10 cellular contexts compared by ENCODE assay signal in the genomic region with DNA sequence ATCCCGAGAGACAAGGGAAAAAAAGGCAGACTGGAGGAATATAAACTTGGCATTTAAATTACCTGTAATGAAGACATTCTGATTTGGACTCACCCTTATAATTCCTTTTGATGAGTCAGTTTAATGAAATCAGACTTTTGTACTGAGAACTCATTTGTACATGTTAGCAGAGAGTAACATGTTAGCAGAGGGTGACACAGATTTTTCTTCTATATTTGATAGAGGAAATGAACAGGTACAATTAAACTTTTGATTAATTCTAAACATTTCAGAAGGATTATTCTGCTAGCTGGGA.
DNase-seq lines count a peak whose midpoint lies in the region; ATAC-seq and TF ChIP-seq lines count a peak whose summit lies in the region.
"Had no signal": no experiment of that assay in that cellular context is flagged by ENCODE, and none has a peak within 500 bp of the region (broad histone marks: within the 10 kb centered on the region; RNA-seq: fewer than 3 reads in every experiment).

No MANE protein-coding gene starts in this region.

- TF ChIP-seq CTCF in RWPE2 (IDR thresholded peaks at IDR 0.05; ENCODE audit: poor library complexity, severe bottlenecking) (no peak), esophagus squamous epithelium (IDR thresholded peaks at IDR 0.05) (no peak), gastrocnemius medialis (IDR thresholded peaks at IDR 0.05 in 4 of 5, conservative IDR thresholded peaks at IDR 0.05 in 1 of 5) (no peak)

- H3K79me2 ChIP-seq in GM23248 (ENCODE audit: insufficient read depth), result no peaks in the 10 kb centered on the region

- H2AFZ ChIP-seq in GM23248, result peak overlapping the region; percentile 31; the same call in 1 of the 2 replicates

- no peaks in the 10 kb centered on the region for H3K9me2 ChIP-seq in GM23248 (ENCODE audit: insufficient read depth)

- H4K20me1 ChIP-seq in GM23248 (ENCODE audit: insufficient read depth), result no peaks in the 10 kb centered on the region

- in situ Hi-C loops in GM23248 (cut with MboI), result no loop called here
- in situ Hi-C loops in gastrocnemius medialis (cut with MboI; ENCODE audit: low sequenced_read_pairs in 4 of 4), result loop anchor here (5.0 to 25.0 kb wide), 7 partner anchors 64 to 591 kb away; partner anchors contain the start of genes CABLES1 (in 2 of the 4) and RBBP8 (in 1 of the 4)

- H3K4me2 ChIP-seq in GM23248 (ENCODE audit: unreplicated experiment), result peak overlapping the region; percentile 77
- H3K4me2 ChIP-seq: KMS-11 had no signal

- H3F3A ChIP-seq in GM23248 (ENCODE audit: insufficient read depth), result peaks cover 16% of the 10 kb centered on the region

- H3K4me3 ChIP-seq in GM23248 (peak overlapping the region; percentile 31), RWPE2 (ENCODE audit: severe bottlenecking) (no peak overlapping the region), esophagus squamous epithelium (no peak overlapping the region), gastrocnemius medialis (no peak overlapping the region)

- TF ChIP-seq POLR2A in esophagus squamous epithelium (IDR thresholded peaks at IDR 0.05) (no peak), gastrocnemius medialis (IDR thresholded peaks at IDR 0.05) (no peak)

- no peaks in the 10 kb centered on the region for H3K9me3 ChIP-seq in GM23248 (ENCODE audit: low read depth)
- no peaks in the 10 kb centered on the region for H3K9me3 ChIP-seq in RWPE2 (ENCODE audit: severe bottlenecking)
- H3K9me3 ChIP-seq in esophagus squamous epithelium, result no peaks in the 10 kb centered on the region
- H3K9me3 ChIP-seq in gastrocnemius medialis, result no peaks in the 10 kb centered on the region

- no peaks in the 10 kb centered on the region for H3K27me3 ChIP-seq in GM23248 (replicated peaks; ENCODE audit: insufficient read depth)
- H3K27me3 ChIP-seq in RWPE2 (ENCODE audit: insufficient read depth, poor library complexity, severe bottlenecking), result no peaks in the 10 kb centered on the region
- no peaks in the 10 kb centered on the region for H3K27me3 ChIP-seq in esophagus squamous epithelium
- H3K27me3 ChIP-seq in gastrocnemius medialis, result no peaks in the 10 kb centered on the region

- no peaks in the 10 kb centered on the region for H3K36me3 ChIP-seq in GM23248 (ENCODE audit: low read depth)
- H3K36me3 ChIP-seq in RWPE2 (ENCODE audit: low read depth), result no peaks in the 10 kb centered on the region; the same call in 1 of the 2 replicates
- no peaks in the 10 kb centered on the region for H3K36me3 ChIP-seq in esophagus squamous epithelium
- H3K36me3 ChIP-seq in gastrocnemius medialis, result no peaks in the 10 kb centered on the region

- H3K27ac ChIP-seq in GM23248 (peak overlapping the region; percentile 87), RWPE2 (ENCODE audit: poor library complexity, severe bottlenecking) (peak overlapping the region; percentile 91), esophagus squamous epithelium (peak overlapping the region; percentile 57 to 88 (median 82)), gastrocnemius medialis (peak overlapping the region; percentile 42 to 64 (median 46))
- H3K27ac ChIP-seq: KMS-11 had no signal

- WGBS in GM23248 (ENCODE audit: low coverage in 1 of 2, low lambda C conversion rate in 2 of 2, missing lambda C conversion rate in 2 of 2), 2 experiments, result 0 to 3% methylated on average over 1 of the region's 1 CpG
- 11 to 13% methylated on average over 1 of the region's 1 CpG for WGBS in esophagus squamous epithelium, 2 donors

- intact Hi-C loops in esophagus squamous epithelium (cut with DNase I), result no loop called here
- intact Hi-C loops in gastrocnemius medialis (cut with DNase I; ENCODE audit: low total_unique reads), result loop anchor here (2.0 kb wide), 1 partner anchor 248 kb away; no protein-coding TSS in a partner anchor

- H3K4me1 ChIP-seq in GM23248 (ENCODE audit: insufficient read depth) (peaks cover 16% of the 10 kb centered on the region), RWPE2 (ENCODE audit: insufficient read depth, poor library complexity, severe bottlenecking) (peaks cover 17% of the 10 kb centered on the region), esophagus squamous epithelium (peaks cover 4 to 24% (median 19%) of the 10 kb centered on the region in 3 donors), gastrocnemius medialis (peaks cover 7 to 9% of the 10 kb centered on the region in 2 donors)

- peak; percentile 44 for DNase-seq in GM23248
- no peak for DNase-seq in RWPE2 (ENCODE audit: low spot score)
- no peak for DNase-seq in esophagus squamous epithelium (lab: John Stamatoyannopoulos, UW)
- DNase-seq in gastrocnemius medialis, result no peak
- no peak for DNase-seq in SHP77 treated with DMSO at 0.1 percent for 48 hours (lab: John Stamatoyannopoulos, UW)
- DNase-seq in stimulated activated CD4-positive, alpha-beta T cell treated with anti-CD3 and anti-CD28 coated beads, Interleukin-2, amount 100 ng/mL, for 48 hours, result no peak
- no peak for DNase-seq in T-helper 9 cell
- DNase-seq: T-helper 17 cell had no signal

- ATAC-seq in RWPE2 (ENCODE audit: low read depth) (peak; percentile 84), gastrocnemius medialis (peak in 1 of 2 donors; percentile 44), HG03571 (IDR thresholded peaks at IDR 0.05; ENCODE audit: unreplicated experiment) (no peak)

- H3K9ac ChIP-seq in GM23248, result peak overlapping the region; percentile 61
- H3K9ac ChIP-seq: KMS-11 had no signal
